Comparison of ENCODE assay signal across 8 cellular contexts in genomic region chr2:63588385-63589147, GRCh38.
DNase-seq lines count a peak whose midpoint lies in the region; ATAC-seq and TF ChIP-seq lines count a peak whose summit lies in the region.

Gene MDH1, plus strand, starts transcription at chr2:63588963. Its CDS starts 81 bp downstream, at chr2:63589044.
A gene with protein sequence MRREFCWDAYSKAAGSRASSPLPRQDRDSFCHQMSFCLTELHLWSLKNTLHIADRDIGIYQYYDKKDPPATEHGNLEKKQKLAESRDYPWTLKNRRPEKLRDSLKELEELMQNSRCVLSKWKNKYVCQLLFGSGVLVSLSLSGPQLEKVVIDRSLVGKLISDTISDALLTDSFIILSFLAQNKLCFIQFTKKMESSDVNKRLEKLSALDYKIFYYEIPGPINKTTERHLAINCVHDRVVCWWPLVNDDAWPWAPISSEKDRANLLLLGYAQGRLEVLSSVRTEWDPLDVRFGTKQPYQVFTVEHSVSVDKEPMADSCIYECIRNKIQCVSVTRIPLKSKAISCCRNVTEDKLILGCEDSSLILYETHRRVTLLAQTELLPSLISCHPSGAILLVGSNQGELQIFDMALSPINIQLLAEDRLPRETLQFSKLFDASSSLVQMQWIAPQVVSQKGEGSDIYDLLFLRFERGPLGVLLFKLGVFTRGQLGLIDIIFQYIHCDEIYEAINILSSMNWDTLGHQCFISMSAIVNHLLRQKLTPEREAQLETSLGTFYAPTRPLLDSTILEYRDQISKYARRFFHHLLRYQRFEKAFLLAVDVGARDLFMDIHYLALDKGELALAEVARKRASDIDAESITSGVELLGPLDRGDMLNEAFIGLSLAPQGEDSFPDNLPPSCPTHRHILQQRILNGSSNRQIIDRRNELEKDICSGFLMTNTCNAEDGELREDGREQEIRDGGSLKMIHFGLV (minus strand): TSS chr2:63588477. CDS start chr2:63588271, 206 bp downstream.

- peak; percentile 91 for DNase-seq in AG08395 (ENCODE audit: low spot score)
- peak; percentile 99 for DNase-seq in NCI-H2227 (lab: John Stamatoyannopoulos, UW; ENCODE audit: unreplicated experiment)
- peak; percentile 100 for DNase-seq in cardiac fibroblast (ENCODE audit: low read depth in 2 of 2)
- DNase-seq in iPS-NIHi11 (ENCODE audit: low spot score), result peak; percentile 84

- TF ChIP-seq CTCF in WI38 (IDR thresholded peaks at IDR 0.05; ENCODE audit: low read depth, low read length), result no peak
- TF ChIP-seq CTCF in cardiac fibroblast (IDR thresholded peaks at IDR 0.05; ENCODE audit: low read depth, low read length), result no peak

- ATAC-seq in GM18909 (IDR thresholded peaks at IDR 0.05; ENCODE audit: poor library complexity, unreplicated experiment) (peak; percentile 89), HG03159 (IDR thresholded peaks at IDR 0.05; ENCODE audit: unreplicated experiment) (peak; percentile 87)

- H3K4me3 ChIP-seq in WI38 (ENCODE audit: low read depth, low read length) (peak within 1 kb of the TSS; percentile 95), cardiac fibroblast (replicated peaks in 1 of 2; ENCODE audit: low read depth in 2 of 2, low read length in 2 of 2) (peak within 1 kb of the TSS; percentile 94 to 95), skin epidermis (peak within 1 kb of the TSS; percentile 64 to 91 (median 80))

- H3K27ac ChIP-seq in skin epidermis, result peak within 1 kb of the TSS; percentile 23 to 94 (median 84)

Comparison
In these comparisons a context has a peak if more than half of its experiments do, and no peak if none do; other contexts are left out.
1. Peak in every context shown above with its lines: DNase-seq, ATAC-seq, H3K4me3 ChIP-seq and H3K27ac ChIP-seq.